ENCODE assay signal across 17 cellular contexts in the genomic region with DNA sequence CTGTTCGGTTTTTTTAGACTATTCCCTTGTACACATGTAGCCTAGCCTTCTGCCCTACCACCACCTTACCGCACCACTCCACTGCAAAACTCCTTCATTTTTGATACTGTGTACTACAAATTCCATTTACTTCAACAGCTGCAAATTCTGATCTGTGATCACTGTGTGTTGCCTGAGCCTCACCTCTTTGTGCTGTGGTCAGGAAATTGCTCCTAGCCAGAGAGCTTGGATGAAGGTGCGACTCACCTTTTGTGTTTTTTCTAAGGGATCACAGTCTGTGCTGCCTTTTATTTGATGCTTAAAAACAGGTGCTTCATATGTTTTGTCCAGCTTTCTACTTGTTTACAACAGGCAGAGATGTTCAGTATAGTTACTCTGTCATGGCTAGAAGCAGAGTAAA. TPM values are rescaled to one million over a fixed set of nuclear protein-coding genes. Genes with fewer than 3 reads are reported as not detected.
DNase-seq lines count a peak whose midpoint lies in the region; ATAC-seq and TF ChIP-seq lines count a peak whose summit lies in the region.
"Had no signal": no experiment of that assay in that cellular context is flagged by ENCODE, and none has a peak within 500 bp of the region (broad histone marks: within the 10 kb centered on the region; RNA-seq: fewer than 3 reads in every experiment).

No MANE protein-coding gene starts in this region.

- H4K5ac ChIP-seq in H9 (ENCODE audit: insufficient read length, low read depth, low read length) = no peak overlapping the region

- CTCF ChIA-PET in activated CD8-positive, alpha-beta T cell treated with anti-CD3 and anti-CD28 coated beads, Interleukin-2, amount 10 ng/mL, durations not matched to agents 7 days and 5 days (lab: Charles Lee) = interaction anchor here (1.0 to 2.7 kb wide), 4 partner anchors 9 to 120 kb away, joined by 4 to 9 read pairs (median 6); partner anchors contain the start of gene CEP120

- no peak for DNase-seq in CD4-positive, CD25-positive, alpha-beta regulatory T cell
- DNase-seq in H9 = no peak
- no peak for DNase-seq in activated CD8-positive, alpha-beta T cell treated with anti-CD3 and anti-CD28 coated beads, Interleukin-2, amount 10 ng/mL, durations not matched to agents 7 days and 5 days
- peak; percentile 52 for DNase-seq in kidney tubule cell (ENCODE audit: low spot score)
- DNase-seq in ecto neural progenitor cell (ENCODE audit: low spot score) = no peak
- DNase-seq in stimulated activated CD4-positive, alpha-beta T cell treated with anti-CD3 and anti-CD28 coated beads, Interleukin-1b, Interleukin-23, amount 100 ng/mL, for 48 hours = no peak
- DNase-seq in epidermal melanocyte (ENCODE audit: insufficient read length, low spot score) = no peak
- DNase-seq: activated CD4-positive, CD25-positive, alpha-beta regulatory T cell; activated CD8-positive, alpha-beta memory T cell treated with anti-CD3 and anti-CD28 coated beads, Interleukin-2, amount 10 ng/mL, durations not matched to agents 7 days and 5 days; activated naive CD4-positive, alpha-beta T cell treated with anti-CD3 and anti-CD28 coated beads, Interleukin-2, amount 10 ng/mL, durations not matched to agents 7 days and 5 days; GM23248; left ventricle myocardium superior; NCI-H1436 treated with DMSO at 0.1 percent for 48 hours; NCI-H524 treated with DMSO at 0.1 percent for 48 hours had no signal

- no peak overlapping the region for H2BK15ac ChIP-seq in H9 (ENCODE audit: low read depth, low read length)

- no CpG with 5 or more reads among the region's 3 CpGs for WGBS in H9 (ENCODE audit: extremely low coverage, insufficient read length, low lambda C conversion rate)

- no peak overlapping the region for H3K56ac ChIP-seq in H9 (ENCODE audit: insufficient read length, low read depth, low read length)

- no peaks in the 10 kb centered on the region for H3K27me3 ChIP-seq in CD4-positive, CD25-positive, alpha-beta regulatory T cell (ENCODE audit: control insufficient read depth, insufficient read depth, low read length)
- H3K27me3 ChIP-seq in H9 (ENCODE audit: insufficient read depth, low read length) = no peaks in the 10 kb centered on the region
- H3K27me3 ChIP-seq: suprapubic skin had no signal

- peaks cover 13% of the 10 kb centered on the region; the same call in 1 of the 2 replicates for H3K79me2 ChIP-seq in H9 (ENCODE audit: insufficient read depth, low read length)

- no peak overlapping the region for H3K4me2 ChIP-seq in H9 (ENCODE audit: insufficient read depth, insufficient read length, low read length)

- H4K20me1 ChIP-seq in H9 (ENCODE audit: control insufficient read depth, insufficient read depth, insufficient read length) = no peaks in the 10 kb centered on the region

- H2BK120ac ChIP-seq in H9 (ENCODE audit: low read depth, low read length, poor library complexity, severe bottlenecking) = no peak overlapping the region

- H3K4me3 ChIP-seq in CD4-positive, CD25-positive, alpha-beta regulatory T cell (ENCODE audit: low read depth, low read length) = no peak overlapping the region
- H3K4me3 ChIP-seq: GM23248, suprapubic skin had no signal

- no peaks in the 10 kb centered on the region for H3K27me3 Mint-ChIP-seq in CD4-positive, CD25-positive, alpha-beta regulatory T cell
- no peaks in the 10 kb centered on the region for H3K27me3 Mint-ChIP-seq in H9 (ENCODE audit: low read depth)
- no peaks in the 10 kb centered on the region for H3K27me3 Mint-ChIP-seq in activated CD8-positive, alpha-beta T cell treated with anti-CD3 and anti-CD28 coated beads, Interleukin-2, amount 10 ng/mL, durations not matched to agents 7 days and 5 days (ENCODE audit: low read depth)
- H3K27me3 Mint-ChIP-seq: activated CD8-positive, alpha-beta memory T cell treated with anti-CD3 and anti-CD28 coated beads, Interleukin-2, amount 10 ng/mL, durations not matched to agents 7 days and 5 days; activated naive CD4-positive, alpha-beta T cell treated with anti-CD3 and anti-CD28 coated beads, Interleukin-2, amount 10 ng/mL, durations not matched to agents 7 days and 5 days; brain had no signal

- H2BK12ac ChIP-seq in H9 (ENCODE audit: insufficient read length, low read depth, low read length) = no peak overlapping the region

- no peaks in the 10 kb centered on the region for H3K23me2 ChIP-seq in H9 (ENCODE audit: insufficient read length, low read depth, low read length, poor library complexity, severe bottlenecking)

- no peak overlapping the region for H2BK20ac ChIP-seq in H9 (ENCODE audit: low read depth, low read length, poor library complexity, severe bottlenecking)

- no peak overlapping the region for H2AFZ ChIP-seq in H9 (ENCODE audit: low read length)
- H2AFZ ChIP-seq: GM23248 had no signal

- no peak overlapping the region for H3K23ac ChIP-seq in H9 (ENCODE audit: insufficient read length, low read depth, low read length)

- no peaks in the 10 kb centered on the region for H3K9me3 Mint-ChIP-seq in CD4-positive, CD25-positive, alpha-beta regulatory T cell
- peaks cover 0 to 7% of the 10 kb centered on the region in 2 experiments; a peak in 3 of 5 replicates for H3K9me3 Mint-ChIP-seq in H9
- H3K9me3 Mint-ChIP-seq in activated CD8-positive, alpha-beta T cell treated with anti-CD3 and anti-CD28 coated beads, Interleukin-2, amount 10 ng/mL, durations not matched to agents 7 days and 5 days (ENCODE audit: insufficient read depth) = no peaks in the 10 kb centered on the region
- H3K9me3 Mint-ChIP-seq: activated naive CD4-positive, alpha-beta T cell treated with anti-CD3 and anti-CD28 coated beads, Interleukin-2, amount 10 ng/mL, durations not matched to agents 7 days and 5 days had no signal

- H3K4ac ChIP-seq in H9 (ENCODE audit: low read depth, low read length) = no peak overlapping the region

- H3K9ac ChIP-seq in H9 (ENCODE audit: extremely low read depth, insufficient read length, low read length) = no peak overlapping the region
- H3K9ac ChIP-seq: GM23248 had no signal

- no peak overlapping the region for H3K14ac ChIP-seq in H9 (ENCODE audit: insufficient read depth, low read length)

- no peak for TF ChIP-seq CTCF in H9 (conservative IDR thresholded peaks at IDR 0.05)

- no peak overlapping the region for H4K91ac ChIP-seq in H9 (ENCODE audit: insufficient read length, low read depth, low read length)

- H3K9me3 ChIP-seq in CD4-positive, CD25-positive, alpha-beta regulatory T cell (ENCODE audit: control insufficient read depth in 2 of 2, low read length in 2 of 2) = no peaks in the 10 kb centered on the region
- no peaks in the 10 kb centered on the region for H3K9me3 ChIP-seq in H9 (ENCODE audit: control insufficient read depth, low read depth, low read length)
- H3K9me3 ChIP-seq: suprapubic skin had no signal

- H3K36me3 ChIP-seq in CD4-positive, CD25-positive, alpha-beta regulatory T cell (ENCODE audit: control insufficient read depth, insufficient read depth, low read length) = peaks cover 2% of the 10 kb centered on the region
- H3K36me3 ChIP-seq: suprapubic skin had no signal

- H3K4me1 Mint-ChIP-seq in CD4-positive, CD25-positive, alpha-beta regulatory T cell = peaks cover 42 to 63% (median 46%) of the 10 kb centered on the region in 4 donors
- H3K4me1 Mint-ChIP-seq in H9 = peaks cover 18 to 20% of the 10 kb centered on the region in 2 experiments
- H3K4me1 Mint-ChIP-seq in activated CD8-positive, alpha-beta T cell treated with anti-CD3 and anti-CD28 coated beads, Interleukin-2, amount 10 ng/mL, durations not matched to agents 7 days and 5 days (ENCODE audit: low read depth) = peaks cover 21% of the 10 kb centered on the region

- peaks cover 4% of the 10 kb centered on the region for H3K36me3 Mint-ChIP-seq in CD4-positive, CD25-positive, alpha-beta regulatory T cell
- peaks cover 5 to 8% (median 7%) of the 10 kb centered on the region in 3 experiments; a peak in 5 of 7 replicates for H3K36me3 Mint-ChIP-seq in H9 (ENCODE audit: insufficient read depth in 1 of 3, low read depth in 3 of 3)
- H3K36me3 Mint-ChIP-seq in activated CD8-positive, alpha-beta T cell treated with anti-CD3 and anti-CD28 coated beads, Interleukin-2, amount 10 ng/mL, durations not matched to agents 7 days and 5 days (ENCODE audit: low read depth) = peaks cover 12% of the 10 kb centered on the region

- peak in 1 of 2 donors; percentile 22 for ATAC-seq in CD4-positive, CD25-positive, alpha-beta regulatory T cell (ENCODE audit: low read depth in 2 of 2)
- ATAC-seq in activated CD8-positive, alpha-beta T cell treated with anti-CD3 and anti-CD28 coated beads, Interleukin-2, amount 10 ng/mL, durations not matched to agents 7 days and 5 days = peak; percentile 8
- no peak for ATAC-seq in GM19395 (IDR thresholded peaks at IDR 0.05; ENCODE audit: unreplicated experiment)
- ATAC-seq: activated CD8-positive, alpha-beta memory T cell treated with anti-CD3 and anti-CD28 coated beads, Interleukin-2, amount 10 ng/mL, durations not matched to agents 7 days and 5 days; left ventricle myocardium superior had no signal

- no peak overlapping the region for H2AK5ac ChIP-seq in H9 (ENCODE audit: insufficient read length, low read length)

- no peak overlapping the region for H3K18ac ChIP-seq in H9 (ENCODE audit: insufficient read length, low read depth, low read length)

- no peak overlapping the region for H3T11ph ChIP-seq in H9 (ENCODE audit: low read length)

- peaks cover 5% of the 10 kb centered on the region for H3K79me1 ChIP-seq in H9 (ENCODE audit: insufficient read depth, low read depth, low read length, poor library complexity, severe bottlenecking)

- no peak overlapping the region for H3K27ac ChIP-seq in CD4-positive, CD25-positive, alpha-beta regulatory T cell (ENCODE audit: insufficient read depth, low read length, poor library complexity, severe bottlenecking)
- peak overlapping the region; percentile 46 for H3K27ac ChIP-seq in H9 (ENCODE audit: insufficient read length, low read depth, low read length)
- H3K27ac ChIP-seq: GM23248, suprapubic skin had no signal

- H3K4me1 ChIP-seq in CD4-positive, CD25-positive, alpha-beta regulatory T cell (ENCODE audit: control insufficient read depth, insufficient read depth, low read length, poor library complexity, severe bottlenecking) = no peaks in the 10 kb centered on the region
- H3K4me1 ChIP-seq in H9 (ENCODE audit: insufficient read depth, low read length) = no peaks in the 10 kb centered on the region; the same call in 1 of the 2 replicates

- H2BK5ac ChIP-seq in H9 (ENCODE audit: insufficient read length, low read length) = no peak overlapping the region

- no peak overlapping the region for H3K4me3 Mint-ChIP-seq in CD4-positive, CD25-positive, alpha-beta regulatory T cell
- no peak overlapping the region for H3K4me3 Mint-ChIP-seq in H9
- no peak overlapping the region for H3K4me3 Mint-ChIP-seq in activated CD8-positive, alpha-beta T cell treated with anti-CD3 and anti-CD28 coated beads, Interleukin-2, amount 10 ng/mL, durations not matched to agents 7 days and 5 days
- H3K4me3 Mint-ChIP-seq: activated CD8-positive, alpha-beta memory T cell treated with anti-CD3 and anti-CD28 coated beads, Interleukin-2, amount 10 ng/mL, durations not matched to agents 7 days and 5 days; activated naive CD4-positive, alpha-beta T cell treated with anti-CD3 and anti-CD28 coated beads, Interleukin-2, amount 10 ng/mL, durations not matched to agents 7 days and 5 days; brain had no signal

- peak overlapping the region; percentile 17 to 84 (median 82) for H3K27ac Mint-ChIP-seq in CD4-positive, CD25-positive, alpha-beta regulatory T cell
- peak overlapping the region; percentile 21 to 87 (median 28); a peak in 6 of 7 replicates for H3K27ac Mint-ChIP-seq in H9
- H3K27ac Mint-ChIP-seq in activated CD8-positive, alpha-beta T cell treated with anti-CD3 and anti-CD28 coated beads, Interleukin-2, amount 10 ng/mL, durations not matched to agents 7 days and 5 days = no peak overlapping the region
- H3K27ac Mint-ChIP-seq: activated CD8-positive, alpha-beta memory T cell treated with anti-CD3 and anti-CD28 coated beads, Interleukin-2, amount 10 ng/mL, durations not matched to agents 7 days and 5 days; activated naive CD4-positive, alpha-beta T cell treated with anti-CD3 and anti-CD28 coated beads, Interleukin-2, amount 10 ng/mL, durations not matched to agents 7 days and 5 days; brain had no signal

- no peak overlapping the region for H4K8ac ChIP-seq in H9 (replicated peaks; ENCODE audit: insufficient read length, low read depth, low read length)

- POLR2A ChIA-PET in activated CD8-positive, alpha-beta T cell treated with anti-CD3 and anti-CD28 coated beads, Interleukin-2, amount 10 ng/mL, durations not matched to agents 7 days and 5 days (lab: Charles Lee) = interaction anchor here (0.8 to 1.1 kb wide), 2 partner anchors 19 to 120 kb away, joined by 3 read pairs; partner anchors contain the start of gene CEP120

RNA-seq across cellular contexts. Expression of gene CSNK1G3, which starts 31.5 kb away (rescaled TPM):
- 63.1 TPM for total RNA-seq in CD4-positive, CD25-positive, alpha-beta regulatory T cell
- polyA plus RNA-seq in CD4-positive, CD25-positive, alpha-beta regulatory T cell = 10 to 100 TPM; 20.7 to 28.4 (median 26.0) TPM
- total RNA-seq in H9 (2021) = 45.6 and 48.3 TPM in 2 replicates
- total RNA-seq in activated CD8-positive, alpha-beta T cell treated with anti-CD3 and anti-CD28 coated beads, Interleukin-2, amount 10 ng/mL, durations not matched to agents 7 days and 5 days = 10 to 100 TPM; 26.9 to 28.6 TPM
